In the genomic region with DNA sequence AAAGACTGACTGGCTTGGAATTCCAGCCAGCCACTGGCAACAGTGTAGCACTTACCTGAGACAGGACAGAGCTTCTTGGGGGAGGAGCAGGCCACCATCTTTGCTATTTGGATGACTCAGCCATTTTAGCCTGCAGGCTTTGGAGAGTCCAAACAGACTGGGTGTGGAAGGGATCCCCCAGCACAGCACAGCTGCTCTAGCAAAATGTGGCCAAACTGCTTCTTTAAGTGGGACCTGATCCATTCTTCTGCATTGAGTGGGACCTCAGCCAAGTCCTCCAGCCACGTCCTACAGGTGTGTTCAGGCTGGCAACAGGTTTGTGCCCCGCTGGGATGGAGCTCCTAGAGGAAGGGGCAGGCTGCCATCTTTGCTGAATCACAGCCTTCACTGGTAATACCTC, we compare ENCODE assay signal across 1 cellular context.
TF ChIP-seq lines count a peak whose summit lies in the region.

No MANE protein-coding gene starts in this region.

TF ChIP-seq in HepG2, 621 proteins besides CTCF, POLR2A, EP300 and RAD21 (continued from another document):
- TF ChIP-seq, protein P1, sequence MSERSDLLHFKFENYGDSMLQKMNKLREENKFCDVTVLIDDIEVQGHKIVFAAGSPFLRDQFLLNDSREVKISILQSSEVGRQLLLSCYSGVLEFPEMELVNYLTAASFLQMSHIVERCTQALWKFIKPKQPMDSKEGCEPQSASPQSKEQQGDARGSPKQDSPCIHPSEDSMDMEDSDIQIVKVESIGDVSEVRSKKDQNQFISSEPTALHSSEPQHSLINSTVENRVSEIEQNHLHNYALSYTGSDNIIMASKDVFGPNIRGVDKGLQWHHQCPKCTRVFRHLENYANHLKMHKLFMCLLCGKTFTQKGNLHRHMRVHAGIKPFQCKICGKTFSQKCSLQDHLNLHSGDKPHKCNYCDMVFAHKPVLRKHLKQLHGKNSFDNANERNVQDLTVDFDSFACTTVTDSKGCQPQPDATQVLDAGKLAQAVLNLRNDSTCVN (CRISPR knock-in tag; IDR thresholded peaks at IDR 0.05; ENCODE audit: borderline replicate concordance): no peak
- TF ChIP-seq ZNF747 (CRISPR knock-in tag; IDR thresholded peaks at IDR 0.05; ENCODE audit: borderline replicate concordance) (no peak), TCF12 (IDR thresholded peaks at IDR 0.05) (no peak), TCF12 (CRISPR knock-in tag; IDR thresholded peaks at IDR 0.05) (no peak), NFIC (IDR thresholded peaks at IDR 0.05; ENCODE audit: low read length) (no peak), ZSCAN30 (CRISPR knock-in tag; IDR thresholded peaks at IDR 0.05) (no peak)
